Comparison of ENCODE assay signal across 1 cellular context in genomic region chr22:27580311-27580897, GRCh38.
TF ChIP-seq lines count a peak whose summit lies in the region.

No MANE protein-coding gene starts in this region.

TF ChIP-seq in A549, 52 proteins besides CTCF, POLR2A, EP300 and RAD21:
- TF ChIP-seq REST (IDR thresholded peaks at IDR 0.05) (no peak), ELK1 (IDR thresholded peaks at IDR 0.05; ENCODE audit: low read depth, low read length) (no peak), RARB (CRISPR knock-in tag; IDR thresholded peaks at IDR 0.05) (no peak), ZC3H11A (IDR thresholded peaks at IDR 0.05) (no peak), RCOR1 (IDR thresholded peaks at IDR 0.05; ENCODE audit: low read depth, low read length) (no peak), MYC (IDR thresholded peaks at IDR 0.05; ENCODE audit: borderline replicate concordance, low read length) (no peak), JUN (IDR thresholded peaks at IDR 0.05) (no peak), NR3C1 (IDR thresholded peaks at IDR 0.05) (no peak), RNF2 (IDR thresholded peaks at IDR 0.05; ENCODE audit: borderline replicate concordance, low read depth) (no peak)
